In genomic region chr3:132723551-132723950, GRCh38 we compare ENCODE assay signal across 9 cellular contexts. TPM values are rescaled to one million over a fixed set of nuclear protein-coding genes. Genes with fewer than 3 reads are reported as not detected.
DNase-seq lines count a peak whose midpoint lies in the region; ATAC-seq, FAIRE-seq and TF ChIP-seq lines count a peak whose summit lies in the region.
"Had no signal": no experiment of that assay in that cellular context is flagged by ENCODE, and none has a peak within 500 bp of the region (broad histone marks: within the 10 kb centered on the region; RNA-seq: fewer than 3 reads in every experiment).

No MANE protein-coding gene starts in this region.

- DNase-seq in activated CD4-positive, alpha-beta T cell treated with anti-CD3 and anti-CD28 coated beads, Interleukin-2, amount 10 ng/mL, durations not matched to agents 24 days and 14 days, result no peak
- DNase-seq in activated CD4-positive, alpha-beta T cell treated with anti-CD3 and anti-CD28 coated beads for 4 hours, result no peak
- DNase-seq in kidney (no peak), posterior cingulate gyrus (no peak), NCI-H2171 treated with DMSO at 0.1 percent for 48 hours (lab: John Stamatoyannopoulos, UW) (no peak)
- no peak for DNase-seq in effector CD8-positive, alpha-beta T cell (lab: John Stamatoyannopoulos, UW)

- no peaks in the 10 kb centered on the region for H3K36me3 ChIP-seq in kidney (ENCODE audit: control insufficient read depth in 1 of 2, insufficient read depth in 2 of 2, low read length in 2 of 2)
- no peaks in the 10 kb centered on the region for H3K36me3 ChIP-seq in stomach smooth muscle (ENCODE audit: control insufficient read depth in 2 of 2, insufficient read depth in 2 of 2, low read length in 2 of 2)

- H3K4me1 Mint-ChIP-seq in activated CD4-positive, alpha-beta T cell treated with anti-CD3 and anti-CD28 coated beads, Interleukin-2, amount 10 ng/mL, durations not matched to agents 24 days and 14 days, result peaks cover 28% of the 10 kb centered on the region
- H3K4me1 Mint-ChIP-seq in activated T-helper 17 cell treated with anti-CD3 and anti-CD28 coated beads, Interleukin-2, amount 50 U/mL, for 72 hours, result peaks cover 20% of the 10 kb centered on the region

- no peaks in the 10 kb centered on the region for H3K27me3 ChIP-seq in stomach smooth muscle (ENCODE audit: control insufficient read depth in 1 of 2, insufficient read depth in 2 of 2, low read length in 2 of 2)

- H3K9me3 ChIP-seq in kidney (ENCODE audit: control insufficient read depth in 1 of 2, low read length in 2 of 2) (no peaks in the 10 kb centered on the region), stomach smooth muscle (ENCODE audit: control insufficient read depth in 2 of 2, low read length in 2 of 2) (no peaks in the 10 kb centered on the region)

- H3K9ac ChIP-seq in kidney (ENCODE audit: low read length in 2 of 2) (peak overlapping the region in 1 of 2 donors; percentile 70), stomach smooth muscle (ENCODE audit: low read length in 2 of 2) (peak overlapping the region in 1 of 2 donors; percentile 56)

- H3K27ac Mint-ChIP-seq in activated CD4-positive, alpha-beta T cell treated with anti-CD3 and anti-CD28 coated beads, Interleukin-2, amount 10 ng/mL, durations not matched to agents 24 days and 14 days, result no peak overlapping the region
- H3K27ac Mint-ChIP-seq in activated T-helper 17 cell treated with anti-CD3 and anti-CD28 coated beads, Interleukin-2, amount 50 U/mL, for 72 hours, result peak overlapping the region; percentile 76

- ATAC-seq in activated T-helper 17 cell treated with anti-CD3 and anti-CD28 coated beads, Interleukin-2, amount 50 U/mL, for 72 hours (replicated peaks), result no peak

- intact Hi-C loops in activated CD4-positive, alpha-beta T cell treated with anti-CD3 and anti-CD28 coated beads, Interleukin-2, amount 10 ng/mL, durations not matched to agents 24 days and 14 days (cut with micrococcal nuclease), result loop anchor here (2.0 to 5.0 kb wide), 4 partner anchors 181 to 1763 kb away; partner anchors contain the start of genes CEP63 and SRPRB
- intact Hi-C loops in kidney (cut with DNase I) (loop anchor here (10.0 kb wide), 1 partner anchor 701 kb away; no protein-coding TSS in a partner anchor), posterior cingulate gyrus (cut with DNase I) (loop anchor here (2.0 to 10.0 kb wide), 3 partner anchors 63 to 1081 kb away; partner anchors contain the start of genes SRPRB and UBA5)

- peak overlapping the region; percentile 81 to 84 for H3K4me3 ChIP-seq in kidney (ENCODE audit: low read length in 2 of 2)
- H3K4me3 ChIP-seq in stomach smooth muscle (ENCODE audit: low read length in 2 of 2), result peak overlapping the region; percentile 81 to 86

- H3K36me3 Mint-ChIP-seq in activated CD4-positive, alpha-beta T cell treated with anti-CD3 and anti-CD28 coated beads, Interleukin-2, amount 10 ng/mL, durations not matched to agents 24 days and 14 days (ENCODE audit: low read depth), result peaks cover 11% of the 10 kb centered on the region
- peaks cover 32% of the 10 kb centered on the region for H3K36me3 Mint-ChIP-seq in activated T-helper 17 cell treated with anti-CD3 and anti-CD28 coated beads, Interleukin-2, amount 50 U/mL, for 72 hours (ENCODE audit: low read depth)

- peaks cover 8% of the 10 kb centered on the region for H3K27me3 Mint-ChIP-seq in activated CD4-positive, alpha-beta T cell treated with anti-CD3 and anti-CD28 coated beads, Interleukin-2, amount 10 ng/mL, durations not matched to agents 24 days and 14 days
- H3K27me3 Mint-ChIP-seq in activated T-helper 17 cell treated with anti-CD3 and anti-CD28 coated beads, Interleukin-2, amount 50 U/mL, for 72 hours, result no peaks in the 10 kb centered on the region

- H3K27ac ChIP-seq in kidney (ENCODE audit: low read depth in 2 of 2, low read length in 2 of 2) (peak overlapping the region in 1 of 2 donors; percentile 64), stomach smooth muscle (ENCODE audit: low read length) (peak overlapping the region; percentile 46)

- TF ChIP-seq CTCF in kidney (IDR thresholded peaks at IDR 0.05; ENCODE audit: borderline replicate concordance, extremely low read depth, insufficient read depth), result no peak

- no peaks in the 10 kb centered on the region for H3K9me3 Mint-ChIP-seq in activated CD4-positive, alpha-beta T cell treated with anti-CD3 and anti-CD28 coated beads, Interleukin-2, amount 10 ng/mL, durations not matched to agents 24 days and 14 days
- no peaks in the 10 kb centered on the region for H3K9me3 Mint-ChIP-seq in activated T-helper 17 cell treated with anti-CD3 and anti-CD28 coated beads, Interleukin-2, amount 50 U/mL, for 72 hours

- peak overlapping the region; percentile 88 for H3K4me3 Mint-ChIP-seq in activated CD4-positive, alpha-beta T cell treated with anti-CD3 and anti-CD28 coated beads, Interleukin-2, amount 10 ng/mL, durations not matched to agents 24 days and 14 days
- H3K4me3 Mint-ChIP-seq in activated T-helper 17 cell treated with anti-CD3 and anti-CD28 coated beads, Interleukin-2, amount 50 U/mL, for 72 hours, result peak overlapping the region; percentile 93

- H3K4me1 ChIP-seq in kidney (ENCODE audit: control insufficient read depth in 1 of 2, insufficient read depth in 1 of 2, low read depth in 1 of 2, low read length in 2 of 2), result peaks cover 5 to 7% of the 10 kb centered on the region in 2 donors
- peaks cover 16% of the 10 kb centered on the region for H3K4me1 ChIP-seq in stomach smooth muscle (ENCODE audit: control insufficient read depth, insufficient read depth, low read length)

- FAIRE-seq in kidney (lab: Jason Lieb, UNC), result no peak
- FAIRE-seq: colon had no signal

RNA-seq across cellular contexts. Expression of gene NPHP3, which starts 1.3 kb away (rescaled TPM):
- 13.4 and 16.8 TPM in 2 replicates for total RNA-seq in activated CD4-positive, alpha-beta T cell treated with anti-CD3 and anti-CD28 coated beads, Interleukin-2, amount 10 ng/mL, durations not matched to agents 24 days and 14 days
- total RNA-seq in activated T-helper 17 cell treated with anti-CD3 and anti-CD28 coated beads, Interleukin-2, amount 50 U/mL, for 72 hours, result 10 to 100 TPM; 15.6 to 35.5 TPM
- 23.2 TPM for total RNA-seq in kidney
- polyA plus RNA-seq in kidney (ENCODE audit: insufficient read depth, low read depth, low replicate concordance), result 5.9 TPM
